10 cellular contexts compared by ENCODE assay signal in genomic region chr1:54804471-54805132, GRCh38. TPM values are rescaled to one million over a fixed set of nuclear protein-coding genes. Genes with fewer than 3 reads are reported as not detected.
DNase-seq lines count a peak whose midpoint lies in the region; ATAC-seq and TF ChIP-seq lines count a peak whose summit lies in the region.
"Had no signal": no experiment of that assay in that cellular context is flagged by ENCODE, and none has a peak within 500 bp of the region (broad histone marks: within the 10 kb centered on the region; RNA-seq: fewer than 3 reads in every experiment).

No MANE protein-coding gene starts in this region.

- peak; percentile 64 for DNase-seq in activated effector memory CD4-positive, alpha-beta T cell treated with anti-CD3 and anti-CD28 coated beads, Interleukin-2, amount 50 U/mL, for 16 hours
- DNase-seq in activated effector memory CD4-positive, alpha-beta T cell treated with Interleukin-2 at 50 U/mL for 16 hours, result no peak
- DNase-seq in T-helper 17 cell (no peak), activated gamma-delta T cell treated with Interleukin-2 at 50 U/mL for 16 hours (no peak)
- peak; percentile 46 for DNase-seq in stimulated activated naive CD8-positive, alpha-beta T cell treated with anti-CD3 and anti-CD28 coated beads, Interleukin-15, Interleukin-2, amounts not matched to agents 100 U/mL and 50 U/mL, for 24 hours
- no peak for DNase-seq in CD4-positive, alpha-beta T cell
- DNase-seq: NCI-H510A treated with DMSO at 0.1 percent for 48 hours had no signal

- H3K36me3 Mint-ChIP-seq in T-helper 17 cell (ENCODE audit: low read depth), result no peaks in the 10 kb centered on the region
- peaks cover 5% of the 10 kb centered on the region for H3K36me3 Mint-ChIP-seq in CD4-positive, alpha-beta T cell (ENCODE audit: low read depth)

- intact Hi-C loops in CD4-positive, alpha-beta T cell (cut with DNase I, micrococcal nuclease), result loop anchor here in 1 of 2 experiments (5.0 kb wide), 1 partner anchor 397 kb away; the partner anchor contains the start of gene SSBP3

- no peaks in the 10 kb centered on the region for H3K9me3 Mint-ChIP-seq in CD4-positive, alpha-beta T cell
- H3K9me3 Mint-ChIP-seq: nephron had no signal

- H3K4me1 ChIP-seq in esophagus (ENCODE audit: control insufficient read depth in 2 of 2, insufficient read depth in 2 of 2, low read length in 1 of 2), result peaks cover 7 to 18% of the 10 kb centered on the region in 2 donors

- no peaks in the 10 kb centered on the region for H3K27me3 ChIP-seq in esophagus (ENCODE audit: control insufficient read depth in 1 of 2, insufficient read depth in 2 of 2, low read length in 2 of 2)
- H3K27me3 ChIP-seq in CD4-positive, alpha-beta T cell (ENCODE audit: control insufficient read depth, insufficient read depth, low read length), result no peaks in the 10 kb centered on the region

- H3K4me3 ChIP-seq in esophagus (ENCODE audit: low read depth in 1 of 2, low read length in 2 of 2), result no peak overlapping the region

- POLR2A ChIA-PET in CD4-positive, alpha-beta T cell (lab: Charles Lee), result interaction anchor here (1.8 kb wide), 1 partner anchor 89 kb away, joined by 4 read pairs; the partner anchor contains the start of gene TTC4

- H3K27ac ChIP-seq in esophagus (ENCODE audit: low read depth in 2 of 2, low read length in 1 of 2), result peak overlapping the region; percentile 65 to 97
- H3K27ac ChIP-seq in CD4-positive, alpha-beta T cell (ENCODE audit: low read depth, low read length), result no peak overlapping the region

- peak overlapping the region; percentile 75 for H3K27ac Mint-ChIP-seq in T-helper 17 cell
- H3K27ac Mint-ChIP-seq in CD4-positive, alpha-beta T cell, result no peak overlapping the region
- H3K27ac Mint-ChIP-seq: nephron had no signal

- H3K27me3 Mint-ChIP-seq in T-helper 17 cell, result no peaks in the 10 kb centered on the region
- H3K27me3 Mint-ChIP-seq in CD4-positive, alpha-beta T cell, result no peaks in the 10 kb centered on the region

- ATAC-seq in T-helper 17 cell (no peak), HG02973 (IDR thresholded peaks at IDR 0.05; ENCODE audit: unreplicated experiment) (no peak)
- peak; percentile 62 for ATAC-seq in stimulated activated naive CD8-positive, alpha-beta T cell treated with anti-CD3 and anti-CD28 coated beads, Interleukin-15, Interleukin-2, amounts not matched to agents 100 U/mL and 50 U/mL, for 24 hours
- ATAC-seq in CD4-positive, alpha-beta T cell (ENCODE audit: poor library complexity), result no peak

- no peak for TF ChIP-seq CTCF in CD4-positive, alpha-beta T cell (IDR thresholded peaks at IDR 0.05)

- H3K36me3 ChIP-seq in esophagus (ENCODE audit: control insufficient read depth in 2 of 2, insufficient read depth in 2 of 2, low read length in 1 of 2), result no peaks in the 10 kb centered on the region

- peaks cover 27% of the 10 kb centered on the region for H3K4me1 Mint-ChIP-seq in T-helper 17 cell
- peaks cover 38% of the 10 kb centered on the region for H3K4me1 Mint-ChIP-seq in CD4-positive, alpha-beta T cell (ENCODE audit: low read depth)

- no peaks in the 10 kb centered on the region for H3K9me3 ChIP-seq in T-helper 17 cell (ENCODE audit: control insufficient read depth, low read length, poor library complexity, severe bottlenecking)
- no peaks in the 10 kb centered on the region for H3K9me3 ChIP-seq in esophagus (ENCODE audit: control insufficient read depth in 2 of 2, insufficient read depth in 1 of 2, low read depth in 1 of 2, low read length in 1 of 2)
- no peaks in the 10 kb centered on the region for H3K9me3 ChIP-seq in CD4-positive, alpha-beta T cell (ENCODE audit: control insufficient read depth, low read length)

- CTCF ChIA-PET in CD4-positive, alpha-beta T cell (lab: Charles Lee), result no interaction called here

- 62 to 75% methylated on average over 6 of the region's 6 CpGs for WGBS in esophagus, 2 donors

- H3K4me3 Mint-ChIP-seq in T-helper 17 cell, result no peak overlapping the region
- no peak overlapping the region for H3K4me3 Mint-ChIP-seq in CD4-positive, alpha-beta T cell
- H3K4me3 Mint-ChIP-seq: nephron had no signal

RNA-seq across cellular contexts. Expression of gene TTC22, which starts 3.5 kb away (rescaled TPM):
- 10 to 100 TPM; 10.4 to 11.2 TPM for total RNA-seq in T-helper 17 cell
- polyA plus RNA-seq in esophagus, result 10 to 100 TPM; 83.5 to 92.9 TPM
- 1 to 10 TPM; 4.4 to 4.5 TPM for total RNA-seq in CD4-positive, alpha-beta T cell

RNA-seq across cellular contexts. Expression of gene PARS2, which starts 40.3 kb away (rescaled TPM):
- total RNA-seq in T-helper 17 cell, result under 1 TPM; 0.37 to 0.80 TPM
- 1 to 10 TPM; 1.5 to 2.5 TPM for polyA plus RNA-seq in esophagus
- total RNA-seq in CD4-positive, alpha-beta T cell, result not detected

Comparison
In these comparisons a context has a peak if more than half of its experiments do, and no peak if none do; other contexts are left out.
1. DNase-seq: peak in activated effector memory CD4-positive, alpha-beta T cell treated with anti-CD3 and anti-CD28 coated beads, Interleukin-2, amount 50 U/mL, for 16 hours (single experiment) and stimulated activated naive CD8-positive, alpha-beta T cell treated with anti-CD3 and anti-CD28 coated beads, Interleukin-15, Interleukin-2, amounts not matched to agents 100 U/mL and 50 U/mL, for 24 hours (single experiment); none in activated effector memory CD4-positive, alpha-beta T cell treated with Interleukin-2 at 50 U/mL for 16 hours (single experiment), T-helper 17 cell (0 of 3), CD4-positive, alpha-beta T cell (0 of 10) and activated gamma-delta T cell treated with Interleukin-2 at 50 U/mL for 16 hours (single experiment).